Comparison of ENCODE assay signal across 8 cellular contexts in the genomic region with DNA sequence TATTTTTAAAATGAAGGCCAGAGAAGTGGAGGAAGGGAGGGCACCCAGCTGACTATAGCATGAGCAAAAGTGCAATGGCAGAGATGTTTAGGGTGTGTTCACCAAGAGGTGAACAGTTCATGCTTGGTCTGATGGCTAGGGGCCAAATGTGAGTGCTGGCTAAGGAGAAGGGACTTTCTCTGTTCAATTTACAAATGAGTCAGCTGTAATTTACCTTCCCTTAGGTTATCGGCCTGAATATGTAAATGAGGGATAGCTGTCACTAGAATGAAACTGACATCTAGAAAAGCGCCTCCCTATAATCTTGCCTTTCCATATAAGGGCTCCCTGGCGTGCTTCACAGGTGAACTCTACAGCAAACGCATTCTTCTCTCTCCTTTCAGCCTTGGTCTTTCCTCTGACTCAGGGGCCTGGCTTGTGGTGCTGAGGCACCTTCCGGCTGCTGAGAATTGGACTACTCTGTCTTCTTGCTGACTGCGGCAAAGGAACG.
A peak's percentile ranks its signal among the peaks of the same experiment; 100 is the strongest.
DNase-seq lines count a peak whose midpoint lies in the region; ATAC-seq lines count a peak whose summit lies in the region.

No MANE protein-coding gene starts in this region.

- peak overlapping the region; percentile 84 for H3K27ac Mint-ChIP-seq in activated CD4-positive, alpha-beta T cell treated with anti-CD3 and anti-CD28 coated beads, Interleukin-2, amount 10 ng/mL, durations not matched to agents 24 days and 14 days

- H3K4me1 Mint-ChIP-seq in activated CD4-positive, alpha-beta T cell treated with anti-CD3 and anti-CD28 coated beads, Interleukin-2, amount 10 ng/mL, durations not matched to agents 24 days and 14 days: peaks cover 71% of the 10 kb centered on the region

- no peak overlapping the region for H2AK5ac ChIP-seq in neuronal stem cell (ENCODE audit: low read depth, low read length)

- H3K4me1 ChIP-seq in neuronal stem cell (ENCODE audit: control insufficient read depth in 2 of 2, insufficient read depth in 1 of 2, low read depth in 1 of 2, low read length in 2 of 2): peaks cover 8 to 10% of the 10 kb centered on the region in 2 donors

- H3K36me3 ChIP-seq in neuronal stem cell (replicated peaks in 1 of 2; ENCODE audit: control insufficient read depth in 2 of 2, insufficient read depth in 2 of 2, low read length in 2 of 2): no peaks in the 10 kb centered on the region

- H3K9ac ChIP-seq in neuronal stem cell (ENCODE audit: low read depth, low read length, poor library complexity): no peak overlapping the region

- no peak overlapping the region for H3K23ac ChIP-seq in neuronal stem cell (ENCODE audit: low read depth, low read length, poor library complexity)

- no peak overlapping the region for H2AFZ ChIP-seq in neuronal stem cell (ENCODE audit: low read length)

- no peak overlapping the region for H3K27ac ChIP-seq in neuronal stem cell (replicated peaks; ENCODE audit: low read length)

- no peak overlapping the region for H2BK120ac ChIP-seq in neuronal stem cell (ENCODE audit: low read depth, low read length)

- peak; percentile 90 for ATAC-seq in HG03175 (IDR thresholded peaks at IDR 0.05; ENCODE audit: unreplicated experiment)

- no peak overlapping the region for H3K4me2 ChIP-seq in neuronal stem cell (ENCODE audit: insufficient read depth, low read length, poor library complexity, severe bottlenecking)

- peak overlapping the region; percentile 18 for H3K4me3 Mint-ChIP-seq in activated CD4-positive, alpha-beta T cell treated with anti-CD3 and anti-CD28 coated beads, Interleukin-2, amount 10 ng/mL, durations not matched to agents 24 days and 14 days

- H3K27me3 Mint-ChIP-seq in activated CD4-positive, alpha-beta T cell treated with anti-CD3 and anti-CD28 coated beads, Interleukin-2, amount 10 ng/mL, durations not matched to agents 24 days and 14 days: peaks cover 2% of the 10 kb centered on the region

- H3K36me3 Mint-ChIP-seq in activated CD4-positive, alpha-beta T cell treated with anti-CD3 and anti-CD28 coated beads, Interleukin-2, amount 10 ng/mL, durations not matched to agents 24 days and 14 days (ENCODE audit: low read depth): peaks cover 9% of the 10 kb centered on the region

- H3K18ac ChIP-seq in neuronal stem cell (ENCODE audit: low read length): no peak overlapping the region

- intact Hi-C loops in activated CD4-positive, alpha-beta T cell treated with anti-CD3 and anti-CD28 coated beads, Interleukin-2, amount 10 ng/mL, durations not matched to agents 24 days and 14 days (cut with micrococcal nuclease): loop anchor here (1.0 kb wide), 5 partner anchors 13 to 62 kb away; no protein-coding TSS in a partner anchor

- DNase-seq in NCI-H2196 treated with DMSO at 0.1 percent for 48 hours (lab: John Stamatoyannopoulos, UW; ENCODE audit: unreplicated experiment) (peak; percentile 11), NCI-H2196 (lab: John Stamatoyannopoulos, UW; ENCODE audit: unreplicated experiment) (no peak), kidney tubule cell (ENCODE audit: low spot score) (peak; percentile 90), globus pallidus (ENCODE audit: low spot score) (no peak), NCI-H1694 (lab: John Stamatoyannopoulos, UW) (no peak), neuronal stem cell (ENCODE audit: low spot score) (no peak)
- peak; percentile 86 for DNase-seq in activated CD4-positive, alpha-beta T cell treated with anti-CD3 and anti-CD28 coated beads, Interleukin-2, amount 10 ng/mL, durations not matched to agents 24 days and 14 days

- H3K27me3 ChIP-seq in neuronal stem cell (ENCODE audit: control insufficient read depth in 3 of 3, insufficient read depth in 3 of 3, low read depth in 1 of 3, low read length in 3 of 3): peaks cover 0 to 24% (median 0%) of the 10 kb centered on the region in 3 experiments

- no peaks in the 10 kb centered on the region for H3K9me3 ChIP-seq in neuronal stem cell (replicated peaks in 1 of 2; ENCODE audit: control insufficient read depth in 2 of 2, insufficient read depth in 1 of 2, low read depth in 1 of 2, low read length in 2 of 2)

- no peak overlapping the region for H2BK12ac ChIP-seq in neuronal stem cell (ENCODE audit: low read length)

- no peak overlapping the region for H3K4me3 ChIP-seq in neuronal stem cell (ENCODE audit: low read length in 2 of 2)

- H3K9me3 Mint-ChIP-seq in activated CD4-positive, alpha-beta T cell treated with anti-CD3 and anti-CD28 coated beads, Interleukin-2, amount 10 ng/mL, durations not matched to agents 24 days and 14 days: peaks cover 10% of the 10 kb centered on the region

- no CpG with 5 or more reads among the region's 7 CpGs for WGBS in neuronal stem cell (ENCODE audit: extremely low coverage in 2 of 2, insufficient read length in 2 of 2, insufficient replicate concordance in 1 of 2), 2 donors

- no peaks in the 10 kb centered on the region for H3K79me1 ChIP-seq in neuronal stem cell (ENCODE audit: low read depth, low read length)

- H4K91ac ChIP-seq in neuronal stem cell (ENCODE audit: low read depth, low read length, poor library complexity): no peak overlapping the region

- H2BK15ac ChIP-seq in neuronal stem cell (ENCODE audit: low read length): no peak overlapping the region

- no peak overlapping the region for H4K8ac ChIP-seq in neuronal stem cell (ENCODE audit: low read depth, low read length)

- no peak overlapping the region for H3K14ac ChIP-seq in neuronal stem cell (ENCODE audit: low read length)

- no peak overlapping the region for H2BK5ac ChIP-seq in neuronal stem cell (ENCODE audit: low read length)

- H3K4ac ChIP-seq in neuronal stem cell (ENCODE audit: low read length): no peak overlapping the region

Comparison
In these comparisons a context has a peak if more than half of its experiments do, and no peak if none do; other contexts are left out.
1. DNase-seq: peak in NCI-H2196 treated with DMSO at 0.1 percent for 48 hours (single experiment), activated CD4-positive, alpha-beta T cell treated with anti-CD3 and anti-CD28 coated beads, Interleukin-2, amount 10 ng/mL, durations not matched to agents 24 days and 14 days (single experiment) and kidney tubule cell (single experiment); none in NCI-H2196 (single experiment), globus pallidus (single experiment), NCI-H1694 (single experiment) and neuronal stem cell (single experiment).